Comparison of ENCODE assay signal across 12 cellular contexts in genomic region chr4:110618091-110619000, GRCh38. TPM values are rescaled to one million over a fixed set of nuclear protein-coding genes. Genes with fewer than 3 reads are reported as not detected.
DNase-seq lines count a peak whose midpoint lies in the region; ATAC-seq and TF ChIP-seq lines count a peak whose summit lies in the region.
"Had no signal": no experiment of that assay in that cellular context is flagged by ENCODE, and none has a peak within 500 bp of the region (broad histone marks: within the 10 kb centered on the region; RNA-seq: fewer than 3 reads in every experiment).

No MANE protein-coding gene starts in this region.

- 5% methylated on average over 55 of the region's 55 CpGs for WGBS in smooth muscle cell (ENCODE audit: low lambda C conversion rate)

- H3F3A ChIP-seq in smooth muscle cell (ENCODE audit: low read depth): peaks cover 30% of the 10 kb centered on the region

- intact Hi-C loops in left colon (cut with DNase I, micrococcal nuclease): no loop called here

- H4K20me1 ChIP-seq in smooth muscle cell (ENCODE audit: low read depth): peaks cover 56% of the 10 kb centered on the region

- H3K4me2 ChIP-seq in smooth muscle cell: peak overlapping the region; percentile 98

- H3K4me1 Mint-ChIP-seq in activated CD8-positive, alpha-beta memory T cell treated with anti-CD3 and anti-CD28 coated beads, Interleukin-2, amount 10 ng/mL, durations not matched to agents 7 days and 5 days: peaks cover 2% of the 10 kb centered on the region
- peaks cover 8% of the 10 kb centered on the region for H3K4me1 Mint-ChIP-seq in activated naive CD8-positive, alpha-beta T cell treated with anti-CD3 and anti-CD28 coated beads, Interleukin-2, amount 10 ng/mL, durations not matched to agents 7 days and 5 days

- POLR2A ChIA-PET in activated naive CD8-positive, alpha-beta T cell treated with anti-CD3 and anti-CD28 coated beads, Interleukin-2, amount 10 ng/mL, durations not matched to agents 7 days and 5 days (lab: Charles Lee): no interaction called here

- H3K4me3 ChIP-seq in smooth muscle cell: peak overlapping the region; percentile 65

- no peak for DNase-seq in activated CD8-positive, alpha-beta memory T cell treated with anti-CD3 and anti-CD28 coated beads, Interleukin-2, amount 10 ng/mL, durations not matched to agents 7 days and 5 days
- no peak for DNase-seq in activated CD8-positive, alpha-beta memory T cell treated with anti-CD3 and anti-CD28 coated beads for 24 hours
- peak; percentile 36 for DNase-seq in activated naive CD8-positive, alpha-beta T cell treated with anti-CD3 and anti-CD28 coated beads, Interleukin-2, amount 10 ng/mL, durations not matched to agents 7 days and 5 days
- DNase-seq in left colon: peak in 1 of 2 donors; percentile 34
- peak; percentile 50 for DNase-seq in smooth muscle cell (lab: John Stamatoyannopoulos, UW; ENCODE audit: unreplicated experiment)
- no peak for DNase-seq in NCI-H1092 (lab: John Stamatoyannopoulos, UW)
- DNase-seq: activated gamma-delta T cell; NCI-H2081 treated with DMSO at 0.1 percent for 48 hours; stimulated activated CD4-positive, alpha-beta T cell treated with anti-CD3 and anti-CD28 coated beads, Interleukin-15, amount 100 ng/mL, for 24 hours had no signal

- no peaks in the 10 kb centered on the region for H3K9me3 ChIP-seq in smooth muscle cell (replicated peaks; ENCODE audit: low read depth)

- ATAC-seq in activated CD8-positive, alpha-beta memory T cell treated with anti-CD3 and anti-CD28 coated beads, Interleukin-2, amount 10 ng/mL, durations not matched to agents 7 days and 5 days: no peak
- ATAC-seq in activated naive CD8-positive, alpha-beta T cell treated with anti-CD3 and anti-CD28 coated beads, Interleukin-2, amount 10 ng/mL, durations not matched to agents 7 days and 5 days (ENCODE audit: low read depth): no peak
- ATAC-seq in left colon: peak; percentile 11
- ATAC-seq in HG02759 (IDR thresholded peaks at IDR 0.05; ENCODE audit: unreplicated experiment): no peak
- ATAC-seq in GM18907 (IDR thresholded peaks at IDR 0.05; ENCODE audit: unreplicated experiment): no peak
- ATAC-seq: HepG2 had no signal

- H3K4me3 Mint-ChIP-seq in activated CD8-positive, alpha-beta memory T cell treated with anti-CD3 and anti-CD28 coated beads, Interleukin-2, amount 10 ng/mL, durations not matched to agents 7 days and 5 days: no peak overlapping the region
- no peak overlapping the region for H3K4me3 Mint-ChIP-seq in activated naive CD8-positive, alpha-beta T cell treated with anti-CD3 and anti-CD28 coated beads, Interleukin-2, amount 10 ng/mL, durations not matched to agents 7 days and 5 days

- H3K36me3 Mint-ChIP-seq in activated CD8-positive, alpha-beta memory T cell treated with anti-CD3 and anti-CD28 coated beads, Interleukin-2, amount 10 ng/mL, durations not matched to agents 7 days and 5 days: peaks cover 12% of the 10 kb centered on the region
- peaks cover 6% of the 10 kb centered on the region for H3K36me3 Mint-ChIP-seq in activated naive CD8-positive, alpha-beta T cell treated with anti-CD3 and anti-CD28 coated beads, Interleukin-2, amount 10 ng/mL, durations not matched to agents 7 days and 5 days

- CTCF ChIA-PET in activated CD8-positive, alpha-beta memory T cell treated with anti-CD3 and anti-CD28 coated beads, Interleukin-2, amount 10 ng/mL, durations not matched to agents 7 days and 5 days (lab: Charles Lee): no interaction called here

- peaks cover 41% of the 10 kb centered on the region for H3K4me1 ChIP-seq in smooth muscle cell (ENCODE audit: low read depth)

- H3K9me3 Mint-ChIP-seq in activated CD8-positive, alpha-beta memory T cell treated with anti-CD3 and anti-CD28 coated beads, Interleukin-2, amount 10 ng/mL, durations not matched to agents 7 days and 5 days (ENCODE audit: low read depth): no peaks in the 10 kb centered on the region
- peaks cover 3% of the 10 kb centered on the region for H3K9me3 Mint-ChIP-seq in activated naive CD8-positive, alpha-beta T cell treated with anti-CD3 and anti-CD28 coated beads, Interleukin-2, amount 10 ng/mL, durations not matched to agents 7 days and 5 days

- H3K27me3 Mint-ChIP-seq in activated CD8-positive, alpha-beta memory T cell treated with anti-CD3 and anti-CD28 coated beads, Interleukin-2, amount 10 ng/mL, durations not matched to agents 7 days and 5 days: peaks cover 97% of the 10 kb centered on the region
- peaks cover 98% of the 10 kb centered on the region for H3K27me3 Mint-ChIP-seq in activated naive CD8-positive, alpha-beta T cell treated with anti-CD3 and anti-CD28 coated beads, Interleukin-2, amount 10 ng/mL, durations not matched to agents 7 days and 5 days

- peak overlapping the region; percentile 89 for H3K9ac ChIP-seq in smooth muscle cell (ENCODE audit: low read depth)

- H2AFZ ChIP-seq in smooth muscle cell (ENCODE audit: low read depth): no peak overlapping the region

- no peaks in the 10 kb centered on the region for H3K36me3 ChIP-seq in smooth muscle cell (ENCODE audit: low read depth)

- H3K79me2 ChIP-seq in smooth muscle cell (ENCODE audit: low read depth): peaks cover 94% of the 10 kb centered on the region

- peak overlapping the region; percentile 43 for H3K27ac Mint-ChIP-seq in activated CD8-positive, alpha-beta memory T cell treated with anti-CD3 and anti-CD28 coated beads, Interleukin-2, amount 10 ng/mL, durations not matched to agents 7 days and 5 days
- peak overlapping the region; percentile 72 for H3K27ac Mint-ChIP-seq in activated naive CD8-positive, alpha-beta T cell treated with anti-CD3 and anti-CD28 coated beads, Interleukin-2, amount 10 ng/mL, durations not matched to agents 7 days and 5 days

- H3K27ac ChIP-seq in smooth muscle cell (ENCODE audit: low read depth): peak overlapping the region; percentile 95

- no peaks in the 10 kb centered on the region for H3K27me3 ChIP-seq in smooth muscle cell (ENCODE audit: low read depth)

- no peak for TF ChIP-seq CTCF in smooth muscle cell (IDR thresholded peaks at IDR 0.05; ENCODE audit: borderline replicate concordance, insufficient read depth, poor library complexity, severe bottlenecking)

RNA-seq across cellular contexts. Expression of gene PITX2, which starts 4.5 kb away (rescaled TPM):
- total RNA-seq in activated CD8-positive, alpha-beta memory T cell treated with anti-CD3 and anti-CD28 coated beads, Interleukin-2, amount 10 ng/mL, durations not matched to agents 7 days and 5 days: not detected
- not detected for total RNA-seq in activated naive CD8-positive, alpha-beta T cell treated with anti-CD3 and anti-CD28 coated beads, Interleukin-2, amount 10 ng/mL, durations not matched to agents 7 days and 5 days
- total RNA-seq in left colon (1 to 10 TPM; 1.1 TPM), smooth muscle cell (269 and 289 TPM in 2 replicates)
- 382 and 543 TPM in 2 replicates for polyA plus RNA-seq in smooth muscle cell
- total RNA-seq: HepG2 had no signal
- polyA plus RNA-seq: HepG2 had no signal

Comparison
In these comparisons a context has a peak if more than half of its experiments do, and no peak if none do; other contexts are left out.
1. DNase-seq: peak in activated naive CD8-positive, alpha-beta T cell treated with anti-CD3 and anti-CD28 coated beads, Interleukin-2, amount 10 ng/mL, durations not matched to agents 7 days and 5 days (single experiment) and smooth muscle cell (single experiment); none in activated CD8-positive, alpha-beta memory T cell treated with anti-CD3 and anti-CD28 coated beads, Interleukin-2, amount 10 ng/mL, durations not matched to agents 7 days and 5 days (single experiment), activated CD8-positive, alpha-beta memory T cell treated with anti-CD3 and anti-CD28 coated beads for 24 hours (single experiment) and NCI-H1092 (single experiment).
2. RNA of gene PITX2, which starts 4.5 kb away (total RNA-seq): 269 to 289 TPM in smooth muscle cell; 1.1 TPM in left colon, not detected in activated CD8-positive, alpha-beta memory T cell treated with anti-CD3 and anti-CD28 coated beads, Interleukin-2, amount 10 ng/mL, durations not matched to agents 7 days and 5 days and not detected in activated naive CD8-positive, alpha-beta T cell treated with anti-CD3 and anti-CD28 coated beads, Interleukin-2, amount 10 ng/mL, durations not matched to agents 7 days and 5 days; every median in the first group is over 100 times any median in the second.